8 cellular contexts compared by ENCODE assay signal in the genomic region with DNA sequence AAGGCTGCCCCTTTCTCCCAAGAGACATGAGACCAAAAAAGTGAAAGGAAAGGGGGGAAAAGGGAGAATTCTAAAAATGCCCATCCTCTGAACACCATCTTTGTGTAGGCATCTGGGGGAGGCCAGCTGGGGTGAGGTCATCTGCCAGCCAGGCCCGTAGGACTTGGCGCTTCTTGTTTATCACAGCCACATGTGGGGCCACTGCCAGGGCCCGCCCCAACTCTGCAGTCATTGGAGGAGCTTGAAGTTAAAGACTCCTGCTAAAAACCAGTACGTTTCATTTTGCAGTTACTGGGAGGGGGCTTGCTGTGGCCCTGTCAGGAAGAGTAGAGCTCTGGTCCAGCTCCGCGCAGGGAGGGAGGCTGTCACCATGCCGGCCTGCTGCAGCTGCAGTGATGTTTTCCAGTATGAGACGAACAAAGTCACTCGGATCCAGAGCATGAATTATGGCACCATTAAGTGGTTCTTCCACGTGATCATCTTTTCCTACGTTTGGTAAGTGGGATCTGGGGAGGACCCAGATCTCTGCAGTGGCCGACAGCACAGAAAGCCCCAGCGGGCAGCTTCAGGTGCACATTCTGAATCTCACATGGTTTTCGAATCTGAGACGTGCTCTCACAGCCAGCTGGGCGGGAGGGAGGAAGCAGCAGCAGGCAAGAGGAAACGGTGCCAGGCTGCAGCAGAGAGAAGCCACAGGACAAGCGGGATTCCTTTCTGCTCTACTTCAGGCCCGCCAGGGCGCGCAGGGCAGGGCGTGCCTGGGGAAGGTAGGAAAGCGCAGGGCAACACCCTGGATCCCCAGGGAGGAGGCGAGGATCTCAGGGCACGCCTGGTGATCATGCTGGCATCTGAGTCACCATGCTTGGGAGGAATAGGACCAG. TPM values are rescaled to one million over a fixed set of nuclear protein-coding genes. Genes with fewer than 3 reads are reported as not detected.
DNase-seq lines count a peak whose midpoint lies in the region; ATAC-seq and TF ChIP-seq lines count a peak whose summit lies in the region.

TSS of gene P2RX7 (plus strand) at position 276 of the 881 bp plus-strand sequence. CDS start at position 371, 95 bp downstream.

- H3K4me3 ChIP-seq in colonic mucosa, result peak within 1 kb of the TSS; percentile 32

- no peaks in the 10 kb centered on the region for H3K27me3 ChIP-seq in colonic mucosa

- DNase-seq in AML-193 (lab: John Stamatoyannopoulos, UW) (peak; percentile 61), NCI-H2029 treated with DMSO at 0.1 percent for 48 hours (lab: John Stamatoyannopoulos, UW) (peak; percentile 58), WTC11 (ENCODE audit: low spot score) (peak; percentile 45), colonic mucosa (peak; percentile 81), kidney glomerular epithelial cell (lab: John Stamatoyannopoulos, UW) (peak; percentile 69)
- peak; percentile 61 for DNase-seq in stimulated activated CD4-positive, alpha-beta T cell treated with anti-CD3 and anti-CD28 coated beads, Interleukin-15, amount 100 ng/mL, for 24 hours

- H3K36me3 ChIP-seq in colonic mucosa, result no peaks in the 10 kb centered on the region

- H3K27me3 Mint-ChIP-seq in WTC11 (ENCODE audit: low read depth), result peaks cover 13% of the 10 kb centered on the region

- peak within 1 kb of the TSS; percentile 39 for H3K27ac ChIP-seq in colonic mucosa

- CTCF ChIA-PET in WTC11 (lab: Charles Lee), result interaction anchor here (0.7 to 1.3 kb wide), 8 partner anchors 37 to 486 kb away, joined by 3 to 6 read pairs (median 4); no protein-coding TSS in a partner anchor

- peaks cover 13% of the 10 kb centered on the region for H3K9me3 Mint-ChIP-seq in WTC11

- H3K4me1 ChIP-seq in colonic mucosa, result peaks cover 8% of the 10 kb centered on the region

- ATAC-seq in GM19395 (IDR thresholded peaks at IDR 0.05; ENCODE audit: unreplicated experiment), result peak; percentile 36
- ATAC-seq in WTC11, result peak; percentile 84
- no peak for ATAC-seq in HG02610 (IDR thresholded peaks at IDR 0.05; ENCODE audit: unreplicated experiment)

- TF ChIP-seq CTCF in WTC11 (IDR thresholded peaks at IDR 0.05) (no peak), colonic mucosa (IDR thresholded peaks at IDR 0.05) (no peak)

- H3K9ac ChIP-seq in colonic mucosa (ENCODE audit: low read depth in 2 of 2, low read length in 2 of 2), result peak within 1 kb of the TSS; percentile 50 to 65

- intact Hi-C loops in colonic mucosa (cut with DNase I), result loop anchor here (5.0 kb wide), 1 partner anchor 74 kb away; no protein-coding TSS in a partner anchor

- H3K4me3 Mint-ChIP-seq in WTC11, result peak within 1 kb of the TSS; percentile 75

- H3K4me1 Mint-ChIP-seq in WTC11, result peaks cover 19% of the 10 kb centered on the region

- no peaks in the 10 kb centered on the region for H3K9me3 ChIP-seq in colonic mucosa

- H3K27ac Mint-ChIP-seq in WTC11, result no peak within 1 kb of the TSS

- POLR2A ChIA-PET in WTC11 (lab: Charles Lee), result no interaction called here

- H3K36me3 Mint-ChIP-seq in WTC11, result no peaks in the 10 kb centered on the region

TF ChIP-seq in WTC11, 78 proteins besides CTCF, POLR2A, EP300 and RAD21:
- no peak for TF ChIP-seq ETV6 (CRISPR knock-in tag; IDR thresholded peaks at IDR 0.05)
- 0 out of 2 replicates have a peak, but pooled peaks have one; percentile 34 for TF ChIP-seq FOXK1 (CRISPR knock-in tag; IDR thresholded peaks at IDR 0.05)
- TF ChIP-seq FOXP1 (CRISPR knock-in tag; IDR thresholded peaks at IDR 0.05; ENCODE audit: borderline replicate concordance), result peak; percentile 44; the same call in 1 of the 2 replicates
- TF ChIP-seq ZNF121 (CRISPR knock-in tag; IDR thresholded peaks at IDR 0.05), result peak; percentile 99
- no peak for TF ChIP-seq ATF6 (CRISPR knock-in tag; IDR thresholded peaks at IDR 0.05)
- TF ChIP-seq PRRX2 (CRISPR knock-in tag; IDR thresholded peaks at IDR 0.05), result no peak

RNA-seq across cellular contexts. Expression of gene P2RX7, which starts in this region (rescaled TPM):
- 0.21 to 0.55 TPM (median 0.55 TPM) in 3 replicates for total RNA-seq in WTC11 (2021)
- total RNA-seq in colonic mucosa, result 1 to 10 TPM in 1 of 2 donors, under 1 TPM in 1; 0.62 to 1.7 TPM

Comparison
In these comparisons a context has a peak if more than half of its experiments do, and no peak if none do; other contexts are left out.
1. Peak in DNase-seq and ATAC-seq in WTC11; RNA of the gene not detected or under 1 TPM.